In the genomic region with DNA sequence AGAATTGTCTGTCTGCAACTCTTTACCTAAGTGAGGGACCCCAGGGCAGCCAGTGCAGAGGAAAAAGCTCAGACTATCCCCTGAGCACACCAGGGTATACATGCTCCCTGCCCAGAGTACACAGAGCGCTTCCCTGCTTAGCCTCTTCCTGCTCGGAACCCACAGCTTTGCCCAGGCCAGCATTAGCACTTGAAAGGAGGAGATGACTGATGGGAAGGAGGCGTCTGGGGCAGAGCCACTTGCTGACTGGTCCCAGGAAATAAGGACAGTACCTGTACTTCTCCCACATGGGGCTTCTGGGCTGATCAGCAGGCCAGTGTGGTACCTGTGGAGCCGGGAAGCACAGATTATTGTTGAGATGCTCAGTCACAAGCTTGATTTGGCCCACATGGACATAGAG, we compare ENCODE assay signal across 16 cellular contexts. TPM values are rescaled to one million over a fixed set of nuclear protein-coding genes. Genes with fewer than 3 reads are reported as not detected.
DNase-seq lines count a peak whose midpoint lies in the region; ATAC-seq and TF ChIP-seq lines count a peak whose summit lies in the region.
"Had no signal": no experiment of that assay in that cellular context is flagged by ENCODE, and none has a peak within 500 bp of the region (broad histone marks: within the 10 kb centered on the region; RNA-seq: fewer than 3 reads in every experiment).

No MANE protein-coding gene starts in this region.

- TF ChIP-seq POLR2A in esophagus muscularis mucosa (IDR thresholded peaks at IDR 0.05; ENCODE audit: low read depth): no peak

- ATAC-seq in T-helper 17 cell (no peak), psoas muscle (no peak)

- H3K27ac ChIP-seq in esophagus muscularis mucosa (replicated peaks in 1 of 4) (peak overlapping the region in 3 of 4 donors; percentile 4 to 69 (median 10)), psoas muscle (peak overlapping the region; percentile 36)
- H3K27ac ChIP-seq: SJSA1 had no signal

- WGBS in esophagus muscularis mucosa: 79% methylated on average over 4 of the region's 4 CpGs
- 93 to 97% (median 93%) methylated on average over 4 of the region's 4 CpGs for WGBS in psoas muscle, 3 donors

- peaks cover 2% of the 10 kb centered on the region for H3K4me1 Mint-ChIP-seq in T-helper 17 cell
- H3K4me1 Mint-ChIP-seq: B cell, IgD-negative memory B cell had no signal

- H3K27me3 ChIP-seq in H7 (ENCODE audit: control insufficient read depth, insufficient read depth, low read length) (no peaks in the 10 kb centered on the region), esophagus muscularis mucosa (no peaks in the 10 kb centered on the region), psoas muscle (ENCODE audit: insufficient read depth in 3 of 3, low read length in 2 of 3) (no peaks in the 10 kb centered on the region)
- H3K27me3 ChIP-seq: SJSA1, thyroid gland had no signal

- H3K27me3 Mint-ChIP-seq in T-helper 17 cell: no peaks in the 10 kb centered on the region
- H3K27me3 Mint-ChIP-seq: B cell, IgD-negative memory B cell had no signal

- H3K4me1 ChIP-seq in esophagus muscularis mucosa: peaks cover 50 to 74% (median 59%) of the 10 kb centered on the region in 4 donors
- H3K4me1 ChIP-seq in psoas muscle: peaks cover 37% of the 10 kb centered on the region

- TF ChIP-seq EP300 in esophagus muscularis mucosa (IDR thresholded peaks at IDR 0.05): no peak

- intact Hi-C loops in esophagus muscularis mucosa (cut with DNase I): no loop called here
- intact Hi-C loops in psoas muscle (cut with DNase I): no loop called here

- DNase-seq in H7 (peak; percentile 65), T-helper 17 cell (no peak), esophagus muscularis mucosa (ENCODE audit: extremely low spot score) (no peak), psoas muscle (no peak), NCI-H2081 (lab: John Stamatoyannopoulos, UW) (no peak), NCI-H1092 (lab: John Stamatoyannopoulos, UW) (no peak), activated gamma-delta T cell treated with Interleukin-2 at 50 U/mL for 16 hours (no peak)
- DNase-seq in activated naive CD4-positive, alpha-beta T cell treated with anti-CD3 and anti-CD28 coated beads, Interleukin-2, amount 50 U/mL, for 16 hours: no peak
- DNase-seq: activated CD4-positive, alpha-beta T cell treated with anti-CD3 and anti-CD28 coated beads for 1 hour; activated effector memory CD4-positive, alpha-beta T cell treated with Interleukin-2 at 50 U/mL for 16 hours had no signal

- H3K27ac Mint-ChIP-seq in T-helper 17 cell: peak overlapping the region; percentile 8
- H3K27ac Mint-ChIP-seq: B cell, IgD-negative memory B cell had no signal

- no peak for TF ChIP-seq CTCF in esophagus muscularis mucosa (IDR thresholded peaks at IDR 0.05)
- no peak for TF ChIP-seq CTCF in psoas muscle (IDR thresholded peaks at IDR 0.05)

- H3K36me3 ChIP-seq in H7 (replicated peaks; ENCODE audit: control insufficient read depth, insufficient read depth, low read length) (peaks cover 2% of the 10 kb centered on the region), esophagus muscularis mucosa (peaks cover 0 to 66% (median 37%) of the 10 kb centered on the region in 4 donors), psoas muscle (ENCODE audit: insufficient read depth in 1 of 2, low read depth in 1 of 2) (peaks cover 0 to 31% of the 10 kb centered on the region in 2 donors)
- H3K36me3 ChIP-seq: thyroid gland had no signal

- H3K9me3 ChIP-seq in T-helper 17 cell (ENCODE audit: control insufficient read depth, low read length, poor library complexity, severe bottlenecking) (no peaks in the 10 kb centered on the region), esophagus muscularis mucosa (no peaks in the 10 kb centered on the region), psoas muscle (no peaks in the 10 kb centered on the region)
- H3K9me3 ChIP-seq: mucosa of descending colon, SJSA1, thyroid gland had no signal

- H3K36me3 Mint-ChIP-seq in T-helper 17 cell (ENCODE audit: low read depth): no peaks in the 10 kb centered on the region

- H3K4me3 ChIP-seq in H7 (ENCODE audit: insufficient read depth, low read depth, low read length): no peak overlapping the region
- H3K4me3 ChIP-seq in esophagus muscularis mucosa: no peak overlapping the region
- no peak overlapping the region for H3K4me3 ChIP-seq in psoas muscle
- H3K4me3 ChIP-seq: mucosa of descending colon, SJSA1, skin epidermis, thyroid gland had no signal

- H3K4me3 Mint-ChIP-seq in T-helper 17 cell: no peak overlapping the region
- H3K4me3 Mint-ChIP-seq: B cell, IgD-negative memory B cell had no signal

RNA-seq across cellular contexts. Expression of gene TRIM8, which starts 48.4 kb away (rescaled TPM):
- total RNA-seq in H7 (2014; rRNA removed; shearing (Covaris generic)): 43.5 and 46.4 TPM in 2 replicates
- total RNA-seq in T-helper 17 cell: 10 to 100 TPM; 63.6 to 73.0 TPM
- total RNA-seq in esophagus muscularis mucosa: 100 to 1,000 TPM; 103 to 170 (median 159) TPM
- total RNA-seq in psoas muscle: 100 to 1,000 TPM in 3 of 4 donors, 10 to 100 TPM in 1; 97.2 to 166 (median 111) TPM
- 10 to 100 TPM; 57.6 to 72.4 (median 72.3) TPM for polyA plus RNA-seq in psoas muscle
